Comparison of ENCODE assay signal across 8 cellular contexts in the genomic region with DNA sequence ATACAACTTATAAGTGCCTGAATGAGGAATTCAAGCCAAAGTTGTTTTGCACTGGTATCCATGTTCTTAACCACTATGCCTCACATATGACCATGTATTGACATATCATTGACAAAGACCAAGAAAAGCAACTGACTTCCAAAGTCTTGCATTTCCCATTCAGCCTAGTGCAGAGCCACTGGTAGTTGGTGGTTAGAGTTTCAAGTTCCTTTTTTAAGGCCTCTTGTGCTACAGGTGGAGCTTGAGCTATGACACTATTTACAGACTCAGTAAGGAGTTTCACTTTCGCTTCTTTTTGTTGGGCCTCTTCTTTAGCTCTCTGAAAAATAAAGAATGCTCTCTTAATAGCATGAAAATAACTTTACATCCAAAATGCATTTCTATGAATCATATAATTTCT.
A peak's percentile ranks its signal among the peaks of the same experiment; 100 is the strongest.
DNase-seq lines count a peak whose midpoint lies in the region; ATAC-seq and TF ChIP-seq lines count a peak whose summit lies in the region.

No MANE protein-coding gene starts in this region.

- H3K27ac ChIP-seq in dorsolateral prefrontal cortex (no peak overlapping the region), caudate nucleus (ENCODE audit: low read depth, low read length) (no peak overlapping the region)

- peaks cover 31 to 54% (median 31%) of the 10 kb centered on the region in 3 donors for H3K4me1 Mint-ChIP-seq in T-cell
- peaks cover 24% of the 10 kb centered on the region for H3K4me1 Mint-ChIP-seq in stimulated activated memory B cell treated with anti-CD40 and anti-IgM and Interleukin-4, amounts not matched to agents 10 μg/mL and 1 μg/mL and 100 μg/mL, for 72 hours

- no peaks in the 10 kb centered on the region for H3K36me3 Mint-ChIP-seq in T-cell
- peaks cover 6% of the 10 kb centered on the region for H3K36me3 Mint-ChIP-seq in stimulated activated memory B cell treated with anti-CD40 and anti-IgM and Interleukin-4, amounts not matched to agents 10 μg/mL and 1 μg/mL and 100 μg/mL, for 72 hours

- CTCF ChIA-PET in T-cell (lab: Charles Lee) = interaction anchor here in 1 of 2 donors (0.6 kb wide), 1 partner anchor 29 kb away, joined by 3 read pairs; no protein-coding TSS in a partner anchor

- peaks cover 0 to 24% (median 0%) of the 10 kb centered on the region in 45 donors for H3K27me3 ChIP-seq in dorsolateral prefrontal cortex

- no peak for TF ChIP-seq CTCF in dorsolateral prefrontal cortex (IDR thresholded peaks at IDR 0.05 in 54 of 56, conservative IDR thresholded peaks at IDR 0.05 in 2 of 56; ENCODE audit: low read depth in 1 of 56, partially characterized antibody in 56 of 56)

- POLR2A ChIA-PET in T-cell (lab: Charles Lee) = no interaction called here

- ATAC-seq in GM19035 (IDR thresholded peaks at IDR 0.05; ENCODE audit: unreplicated experiment) (peak; percentile 99), HG03097 (IDR thresholded peaks at IDR 0.05; ENCODE audit: low FRiP score, unreplicated experiment) (peak; percentile 100), T-cell (replicated peaks in 1 of 4) (peak in 3 of 4 experiments; percentile 56 to 88 (median 67))
- peak; percentile 92 for ATAC-seq in stimulated activated memory B cell treated with anti-CD40 and anti-IgM and Interleukin-4, amounts not matched to agents 10 μg/mL and 1 μg/mL and 100 μg/mL, for 72 hours

- peak overlapping the region; percentile 34 to 56 (median 37) for H3K4me3 Mint-ChIP-seq in T-cell
- no peak overlapping the region for H3K4me3 Mint-ChIP-seq in stimulated activated memory B cell treated with anti-CD40 and anti-IgM and Interleukin-4, amounts not matched to agents 10 μg/mL and 1 μg/mL and 100 μg/mL, for 72 hours

- H3K4me3 ChIP-seq in dorsolateral prefrontal cortex = no peak overlapping the region

- DNase-seq in AML-193 (lab: John Stamatoyannopoulos, UW) (peak; percentile 22 to 40), T-cell (peak in 2 of 34 experiments; percentile 8 to 10), dorsolateral prefrontal cortex (no peak), middle frontal gyrus (ENCODE audit: extremely low spot score, low spot score) (no peak), caudate nucleus (lab: John Stamatoyannopoulos, UW) (no peak)

- H3K9me3 Mint-ChIP-seq in T-cell = no peaks in the 10 kb centered on the region
- H3K9me3 Mint-ChIP-seq in stimulated activated memory B cell treated with anti-CD40 and anti-IgM and Interleukin-4, amounts not matched to agents 10 μg/mL and 1 μg/mL and 100 μg/mL, for 72 hours = peaks cover 9% of the 10 kb centered on the region

- H3K27me3 Mint-ChIP-seq in T-cell = no peaks in the 10 kb centered on the region
- no peaks in the 10 kb centered on the region for H3K27me3 Mint-ChIP-seq in stimulated activated memory B cell treated with anti-CD40 and anti-IgM and Interleukin-4, amounts not matched to agents 10 μg/mL and 1 μg/mL and 100 μg/mL, for 72 hours

- intact Hi-C loops in dorsolateral prefrontal cortex (cut with DNase I) = no loop called here

- H3K27ac Mint-ChIP-seq in T-cell = peak overlapping the region in 1 of 2 donors; percentile 75
- no peak overlapping the region for H3K27ac Mint-ChIP-seq in stimulated activated memory B cell treated with anti-CD40 and anti-IgM and Interleukin-4, amounts not matched to agents 10 μg/mL and 1 μg/mL and 100 μg/mL, for 72 hours

Comparison
In these comparisons a context has a peak if more than half of its experiments do, and no peak if none do; other contexts are left out.
1. DNase-seq: peak in AML-193 (2 of 2); none in dorsolateral prefrontal cortex (0 of 10), middle frontal gyrus (single experiment) and caudate nucleus (0 of 61).
2. Peak in every context shown above with its lines, with median percentiles within 50 percentile points of each other: ATAC-seq.